16 cellular contexts compared by ENCODE assay signal in genomic region chrX:104137496-104137895, GRCh38. TPM values are rescaled to one million over a fixed set of nuclear protein-coding genes. Genes with fewer than 3 reads are reported as not detected.
DNase-seq lines count a peak whose midpoint lies in the region; ATAC-seq and TF ChIP-seq lines count a peak whose summit lies in the region.
"Had no signal": no experiment of that assay in that cellular context is flagged by ENCODE, and none has a peak within 500 bp of the region (broad histone marks: within the 10 kb centered on the region; RNA-seq: fewer than 3 reads in every experiment).

No MANE protein-coding gene starts in this region.

- H3K36me3 ChIP-seq in testis (ENCODE audit: low read depth, missing control alignments) = no peaks in the 10 kb centered on the region
- H3K36me3 ChIP-seq: esophagus squamous epithelium had no signal

- POLR2A ChIA-PET in activated CD8-positive, alpha-beta T cell treated with anti-CD3 and anti-CD28 coated beads for 36 hours (lab: Charles Lee) = no interaction called here
- POLR2A ChIA-PET in activated CD8-positive, alpha-beta T cell treated with anti-CD3 and anti-CD28 coated beads, Interleukin-2, amount 10 ng/mL, durations not matched to agents 7 days and 5 days (lab: Charles Lee) = interaction anchor here (1.5 kb wide), 1 partner anchor 25 kb away, joined by 6 read pairs; the partner anchor contains the start of gene ZCCHC18

- no peaks in the 10 kb centered on the region for H3K27me3 Mint-ChIP-seq in activated CD8-positive, alpha-beta T cell treated with anti-CD3 and anti-CD28 coated beads for 36 hours
- no peaks in the 10 kb centered on the region for H3K27me3 Mint-ChIP-seq in activated CD8-positive, alpha-beta T cell treated with anti-CD3 and anti-CD28 coated beads, Interleukin-2, amount 10 ng/mL, durations not matched to agents 7 days and 5 days (ENCODE audit: low read depth)
- peaks cover 0 to 8% (median 6%) of the 10 kb centered on the region in 3 donors for H3K27me3 Mint-ChIP-seq in immature natural killer cell (ENCODE audit: low read depth in 3 of 3)
- H3K27me3 Mint-ChIP-seq: activated CD4-positive, alpha-beta T cell treated with anti-CD3 and anti-CD28 coated beads, Interleukin-2, amount 10 ng/mL, durations not matched to agents 7 days and 5 days; progenitor cell of endocrine pancreas had no signal

- peak; percentile 20 for DNase-seq in activated CD8-positive, alpha-beta T cell treated with anti-CD3 and anti-CD28 coated beads for 36 hours
- DNase-seq in activated CD8-positive, alpha-beta T cell treated with anti-CD3 and anti-CD28 coated beads, Interleukin-2, amount 10 ng/mL, durations not matched to agents 7 days and 5 days = no peak
- DNase-seq in NCI-H446 treated with DMSO at 0.1 percent for 48 hours (lab: John Stamatoyannopoulos, UW) = peak; percentile 6
- peak; percentile 40 for DNase-seq in choroid plexus epithelial cell (ENCODE audit: low read depth)
- peak; percentile 35 for DNase-seq in testis
- no peak for DNase-seq in activated CD4-positive, CD25-positive, alpha-beta regulatory T cell (lab: John Stamatoyannopoulos, UW)
- no peak for DNase-seq in immature natural killer cell
- DNase-seq: activated CD4-positive, alpha-beta T cell treated with anti-CD3 and anti-CD28 coated beads, Interleukin-2, amount 10 ng/mL, durations not matched to agents 7 days and 5 days; activated naive CD4-positive, alpha-beta T cell; cerebellar nuclear complex; esophagus squamous epithelium; NCI-H1105; stimulated activated CD4-positive, alpha-beta T cell treated with anti-CD3 and anti-CD28 coated beads, Interleukin-2, amount 100 ng/mL, for 24 hours had no signal

- WGBS in testis, 2 donors = 47 to 63% methylated on average over 3 of the region's 3 CpGs

- H3K36me3 Mint-ChIP-seq in activated CD8-positive, alpha-beta T cell treated with anti-CD3 and anti-CD28 coated beads for 36 hours (ENCODE audit: low read depth) = no peaks in the 10 kb centered on the region
- no peaks in the 10 kb centered on the region for H3K36me3 Mint-ChIP-seq in activated CD8-positive, alpha-beta T cell treated with anti-CD3 and anti-CD28 coated beads, Interleukin-2, amount 10 ng/mL, durations not matched to agents 7 days and 5 days (ENCODE audit: low read depth)
- no peaks in the 10 kb centered on the region for H3K36me3 Mint-ChIP-seq in immature natural killer cell
- H3K36me3 Mint-ChIP-seq: stimulated activated effector memory CD8-positive, alpha-beta T cell treated with anti-CD3 and anti-CD28 coated beads, Interleukin-12 subunit alpha, Interleukin-12 subunit beta, amount 100 ng/mL, for 72 hours had no signal

- no peaks in the 10 kb centered on the region for H3K9me3 ChIP-seq in testis
- H3K9me3 ChIP-seq: esophagus squamous epithelium had no signal

- intact Hi-C loops in activated CD8-positive, alpha-beta T cell treated with anti-CD3 and anti-CD28 coated beads for 36 hours (cut with micrococcal nuclease) = no loop called here
- intact Hi-C loops in testis (cut with DNase I; ENCODE audit: low total_unique reads) = no loop called here

- TF ChIP-seq POLR2A in testis (IDR thresholded peaks at IDR 0.05) = no peak

- no peak overlapping the region for H3K27ac Mint-ChIP-seq in activated CD8-positive, alpha-beta T cell treated with anti-CD3 and anti-CD28 coated beads for 36 hours
- H3K27ac Mint-ChIP-seq in activated CD8-positive, alpha-beta T cell treated with anti-CD3 and anti-CD28 coated beads, Interleukin-2, amount 10 ng/mL, durations not matched to agents 7 days and 5 days = no peak overlapping the region
- peak overlapping the region in 1 of 6 donors; percentile 70 for H3K27ac Mint-ChIP-seq in immature natural killer cell
- H3K27ac Mint-ChIP-seq: activated CD4-positive, alpha-beta T cell treated with anti-CD3 and anti-CD28 coated beads, Interleukin-2, amount 10 ng/mL, durations not matched to agents 7 days and 5 days; progenitor cell of endocrine pancreas; stimulated activated effector memory CD8-positive, alpha-beta T cell treated with anti-CD3 and anti-CD28 coated beads, Interleukin-12 subunit alpha, Interleukin-12 subunit beta, amount 100 ng/mL, for 72 hours had no signal

- H3K27ac ChIP-seq in testis = no peak overlapping the region
- H3K27ac ChIP-seq: esophagus squamous epithelium had no signal

- no peak overlapping the region for H3K4me3 ChIP-seq in choroid plexus epithelial cell (ENCODE audit: low read depth, low read length)
- no peak overlapping the region for H3K4me3 ChIP-seq in testis
- H3K4me3 ChIP-seq: esophagus squamous epithelium had no signal

- H3K27me3 ChIP-seq in testis = no peaks in the 10 kb centered on the region
- H3K27me3 ChIP-seq: esophagus squamous epithelium had no signal

- H3K9me3 Mint-ChIP-seq in activated CD8-positive, alpha-beta T cell treated with anti-CD3 and anti-CD28 coated beads for 36 hours = no peaks in the 10 kb centered on the region
- H3K9me3 Mint-ChIP-seq in activated CD8-positive, alpha-beta T cell treated with anti-CD3 and anti-CD28 coated beads, Interleukin-2, amount 10 ng/mL, durations not matched to agents 7 days and 5 days (ENCODE audit: insufficient read depth) = no peaks in the 10 kb centered on the region
- no peaks in the 10 kb centered on the region for H3K9me3 Mint-ChIP-seq in immature natural killer cell
- H3K9me3 Mint-ChIP-seq: activated CD4-positive, alpha-beta T cell treated with anti-CD3 and anti-CD28 coated beads, Interleukin-2, amount 10 ng/mL, durations not matched to agents 7 days and 5 days; stimulated activated effector memory CD8-positive, alpha-beta T cell treated with anti-CD3 and anti-CD28 coated beads, Interleukin-12 subunit alpha, Interleukin-12 subunit beta, amount 100 ng/mL, for 72 hours had no signal

- peaks cover 30% of the 10 kb centered on the region for H3K4me1 Mint-ChIP-seq in activated CD8-positive, alpha-beta T cell treated with anti-CD3 and anti-CD28 coated beads for 36 hours (ENCODE audit: low read depth)
- H3K4me1 Mint-ChIP-seq in activated CD8-positive, alpha-beta T cell treated with anti-CD3 and anti-CD28 coated beads, Interleukin-2, amount 10 ng/mL, durations not matched to agents 7 days and 5 days (ENCODE audit: low read depth) = peaks cover 30% of the 10 kb centered on the region
- H3K4me1 Mint-ChIP-seq in immature natural killer cell = peaks cover 42 to 56% of the 10 kb centered on the region in 2 donors

- CTCF ChIA-PET in activated CD8-positive, alpha-beta T cell treated with anti-CD3 and anti-CD28 coated beads for 36 hours (lab: Charles Lee) = interaction anchor here (0.8 to 5.8 kb wide), 5 partner anchors 18 to 219 kb away, joined by 3 to 50 read pairs (median 8); partner anchors contain the start of genes SLC25A53 and ZCCHC18
- CTCF ChIA-PET in activated CD8-positive, alpha-beta T cell treated with anti-CD3 and anti-CD28 coated beads, Interleukin-2, amount 10 ng/mL, durations not matched to agents 7 days and 5 days (lab: Charles Lee) = interaction anchor here (0.9 to 3.2 kb wide), 7 partner anchors 9 to 292 kb away, joined by 3 to 40 read pairs (median 6); partner anchors contain the start of gene ZCCHC18

- TF ChIP-seq CTCF in activated CD8-positive, alpha-beta T cell treated with anti-CD3 and anti-CD28 coated beads for 36 hours (IDR thresholded peaks at IDR 0.05) = no peak
- TF ChIP-seq CTCF in choroid plexus epithelial cell (conservative IDR thresholded peaks at IDR 0.05; ENCODE audit: low read depth, low read length) = no peak
- TF ChIP-seq CTCF in testis (IDR thresholded peaks at IDR 0.05) = no peak

- no peaks in the 10 kb centered on the region for H3K4me1 ChIP-seq in testis

- H3K4me3 Mint-ChIP-seq in activated CD8-positive, alpha-beta T cell treated with anti-CD3 and anti-CD28 coated beads for 36 hours = no peak overlapping the region
- no peak overlapping the region for H3K4me3 Mint-ChIP-seq in activated CD8-positive, alpha-beta T cell treated with anti-CD3 and anti-CD28 coated beads, Interleukin-2, amount 10 ng/mL, durations not matched to agents 7 days and 5 days
- H3K4me3 Mint-ChIP-seq in immature natural killer cell = no peak overlapping the region
- H3K4me3 Mint-ChIP-seq: activated CD4-positive, alpha-beta T cell treated with anti-CD3 and anti-CD28 coated beads, Interleukin-2, amount 10 ng/mL, durations not matched to agents 7 days and 5 days; stimulated activated effector memory CD8-positive, alpha-beta T cell treated with anti-CD3 and anti-CD28 coated beads, Interleukin-12 subunit alpha, Interleukin-12 subunit beta, amount 100 ng/mL, for 72 hours had no signal

- ATAC-seq in activated CD8-positive, alpha-beta T cell treated with anti-CD3 and anti-CD28 coated beads for 36 hours = peak; percentile 60
- no peak for ATAC-seq in activated CD8-positive, alpha-beta T cell treated with anti-CD3 and anti-CD28 coated beads, Interleukin-2, amount 10 ng/mL, durations not matched to agents 7 days and 5 days
- ATAC-seq in HG02981 (IDR thresholded peaks at IDR 0.05; ENCODE audit: unreplicated experiment) = no peak
- ATAC-seq: stimulated activated effector memory CD8-positive, alpha-beta T cell treated with anti-CD3 and anti-CD28 coated beads, Interleukin-12 subunit alpha, Interleukin-12 subunit beta, amount 100 ng/mL, for 72 hours had no signal

RNA-seq across cellular contexts. Expression of gene SLC25A53, which starts 19.3 kb away (rescaled TPM):
- 1 to 10 TPM; 4.4 to 4.7 TPM for total RNA-seq in activated CD8-positive, alpha-beta T cell treated with anti-CD3 and anti-CD28 coated beads for 36 hours
- 1 to 10 TPM; 8.7 to 8.9 TPM for total RNA-seq in activated CD8-positive, alpha-beta T cell treated with anti-CD3 and anti-CD28 coated beads, Interleukin-2, amount 10 ng/mL, durations not matched to agents 7 days and 5 days
- total RNA-seq in testis = 10 to 100 TPM; 10.6 to 16.0 TPM
- 4.5 TPM for polyA plus RNA-seq in testis (ENCODE audit: insufficient read depth, low read depth, low replicate concordance)
- polyA plus RNA-seq in immature natural killer cell = 10 to 100 TPM in 2 of 3 donors, 1 to 10 TPM in 1; 9.9 to 14.9 (median 13.9) TPM

RNA-seq across cellular contexts. Expression of gene ZCCHC18, which starts 25.2 kb away (rescaled TPM):
- 1 to 10 TPM; 1.5 to 2.6 TPM for total RNA-seq in activated CD8-positive, alpha-beta T cell treated with anti-CD3 and anti-CD28 coated beads for 36 hours
- total RNA-seq in activated CD8-positive, alpha-beta T cell treated with anti-CD3 and anti-CD28 coated beads, Interleukin-2, amount 10 ng/mL, durations not matched to agents 7 days and 5 days = 1 to 10 TPM; 2.2 to 3.8 TPM
- total RNA-seq in testis = 10 to 100 TPM in 1 of 2 donors, 1 to 10 TPM in 1; 6.2 to 17.2 TPM
- polyA plus RNA-seq in testis (ENCODE audit: insufficient read depth, low read depth, low replicate concordance) (2.5 TPM), immature natural killer cell (1 to 10 TPM; 4.0 to 5.0 (median 4.3) TPM)

RNA-seq across cellular contexts. Expression of gene FAM199X, which starts 28.8 kb away (rescaled TPM):
- 1 to 10 TPM; 6.9 to 8.0 TPM for total RNA-seq in activated CD8-positive, alpha-beta T cell treated with anti-CD3 and anti-CD28 coated beads for 36 hours
- total RNA-seq in activated CD8-positive, alpha-beta T cell treated with anti-CD3 and anti-CD28 coated beads, Interleukin-2, amount 10 ng/mL, durations not matched to agents 7 days and 5 days = 10 to 100 TPM; 11.6 to 12.7 TPM
- total RNA-seq in testis = 10 to 100 TPM; 33.8 to 35.6 TPM
- polyA plus RNA-seq in testis (ENCODE audit: insufficient read depth, low read depth, low replicate concordance) (20.9 TPM), immature natural killer cell (10 to 100 TPM; 13.1 to 24.7 (median 13.6) TPM)

Comparison
In these comparisons a context has a peak if more than half of its experiments do, and no peak if none do; other contexts are left out.
1. DNase-seq: peak in activated CD8-positive, alpha-beta T cell treated with anti-CD3 and anti-CD28 coated beads for 36 hours (single experiment), NCI-H446 treated with DMSO at 0.1 percent for 48 hours (single experiment), choroid plexus epithelial cell (single experiment) and testis (single experiment); none in activated CD8-positive, alpha-beta T cell treated with anti-CD3 and anti-CD28 coated beads, Interleukin-2, amount 10 ng/mL, durations not matched to agents 7 days and 5 days (single experiment), activated CD4-positive, CD25-positive, alpha-beta regulatory T cell (0 of 4) and immature natural killer cell (0 of 3).